22 cellular contexts compared by ENCODE assay signal in the genomic region with DNA sequence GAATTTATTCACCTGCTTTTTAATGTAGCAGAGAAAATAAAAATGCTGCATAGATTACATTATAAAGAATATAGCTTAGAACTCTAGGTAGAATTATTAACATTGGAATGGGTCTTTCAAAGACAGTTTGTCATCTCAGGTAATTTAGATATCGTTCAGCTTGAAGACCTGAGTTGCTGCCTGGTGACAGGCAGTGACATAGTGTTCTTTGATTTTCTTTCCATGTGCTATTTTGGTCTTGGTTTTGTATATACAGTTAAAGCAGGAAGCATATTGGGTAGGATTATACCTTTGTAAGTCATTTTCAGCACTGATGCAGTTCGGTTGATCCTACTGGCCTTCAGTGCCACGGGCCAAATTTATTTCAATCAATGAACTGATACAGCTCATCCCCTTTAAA.
"Had no signal": no experiment of that assay in that cellular context is flagged by ENCODE, and none has a peak within 500 bp of the region (broad histone marks: within the 10 kb centered on the region; RNA-seq: fewer than 3 reads in every experiment).

No MANE protein-coding gene starts in this region.

- H3K27me3 ChIP-seq: adrenal gland had no signal

- H3K9me3 ChIP-seq: adrenal gland had no signal

- H3K9me3 Mint-ChIP-seq: activated naive CD4-positive, alpha-beta T cell treated with anti-CD3 and anti-CD28 coated beads for 36 hours had no signal

- H3K4me3 Mint-ChIP-seq: activated CD8-positive, alpha-beta T cell treated with anti-CD3 and anti-CD28 coated beads, Interleukin-2, amount 10 ng/mL, durations not matched to agents 7 days and 5 days; activated naive CD4-positive, alpha-beta T cell treated with anti-CD3 and anti-CD28 coated beads for 36 hours; activated naive CD8-positive, alpha-beta T cell; T-helper 17 cell had no signal

- H3K4me3 ChIP-seq: adrenal gland had no signal

- H3K27ac ChIP-seq: adrenal gland, KMS-11 had no signal

- H3K4me2 ChIP-seq: KMS-11 had no signal

- H3K36me3 ChIP-seq: adrenal gland had no signal

- H3K9ac ChIP-seq: KMS-11 had no signal

- DNase-seq: activated CD4-positive, alpha-beta T cell treated with anti-CD3 and anti-CD28 coated beads for 48 hours; activated CD4-positive, alpha-beta T cell treated with anti-CD3 and anti-CD28 coated beads, Interleukin-2, amount 50 U/mL, for 4 hours; activated CD4-positive, CD25-positive, alpha-beta regulatory T cell; activated CD8-positive, alpha-beta memory T cell treated with anti-CD3 and anti-CD28 coated beads, Interleukin-2, amount 50 U/mL, for 48 hours; activated CD8-positive, alpha-beta T cell treated with anti-CD3 and anti-CD28 coated beads, Interleukin-2, amount 10 ng/mL, durations not matched to agents 7 days and 5 days; activated gamma-delta T cell; activated naive CD4-positive, alpha-beta T cell treated with anti-CD3 and anti-CD28 coated beads for 36 hours; activated T-cell treated with anti-CD3 and anti-CD28 coated beads, Interleukin-2, amount 50 U/mL, for 1 hour; adrenal gland; anterior cingulate cortex; cerebellar nuclear complex; NCI-H1048; NCI-H146; NCI-H187 treated with DMSO at 0.1 percent for 48 hours; NCI-H2081 treated with DMSO at 0.1 percent for 48 hours; NCI-H446; NCI-H524; SIG-M5; T-helper 17 cell; T-helper 9 cell had no signal

- ATAC-seq: activated CD8-positive, alpha-beta T cell treated with anti-CD3 and anti-CD28 coated beads, Interleukin-2, amount 10 ng/mL, durations not matched to agents 7 days and 5 days; T-helper 17 cell had no signal

- H3K27ac Mint-ChIP-seq: activated CD8-positive, alpha-beta T cell treated with anti-CD3 and anti-CD28 coated beads, Interleukin-2, amount 10 ng/mL, durations not matched to agents 7 days and 5 days; activated naive CD4-positive, alpha-beta T cell treated with anti-CD3 and anti-CD28 coated beads for 36 hours; activated naive CD8-positive, alpha-beta T cell; T-helper 17 cell had no signal

- H3K27me3 Mint-ChIP-seq: activated naive CD8-positive, alpha-beta T cell; T-helper 17 cell had no signal
